In genomic region chr3:20340324-20340928, GRCh38 we compare ENCODE assay signal across 9 cellular contexts.
DNase-seq lines count a peak whose midpoint lies in the region; ATAC-seq and TF ChIP-seq lines count a peak whose summit lies in the region.
"Had no signal": no experiment of that assay in that cellular context is flagged by ENCODE, and none has a peak within 500 bp of the region (broad histone marks: within the 10 kb centered on the region; RNA-seq: fewer than 3 reads in every experiment).

No MANE protein-coding gene starts in this region.

- no peaks in the 10 kb centered on the region for H3K27me3 ChIP-seq in effector memory CD4-positive, alpha-beta T cell (replicated peaks; ENCODE audit: control insufficient read depth, insufficient read depth, low read length, poor library complexity, severe bottlenecking)

- H3K9me3 Mint-ChIP-seq in CD14-positive monocyte: no peaks in the 10 kb centered on the region
- H3K9me3 Mint-ChIP-seq: activated naive CD4-positive, alpha-beta T cell treated with anti-CD3 and anti-CD28 coated beads, Interleukin-2, amount 50 U/mL, for 24 hours had no signal

- H3K36me3 Mint-ChIP-seq in CD14-positive monocyte: no peaks in the 10 kb centered on the region
- H3K36me3 Mint-ChIP-seq: activated naive CD4-positive, alpha-beta T cell treated with anti-CD3 and anti-CD28 coated beads, Interleukin-2, amount 50 U/mL, for 24 hours had no signal

- no peaks in the 10 kb centered on the region for H3K36me3 ChIP-seq in effector memory CD4-positive, alpha-beta T cell (ENCODE audit: control insufficient read depth, insufficient read depth, low read length)

- H3K27me3 Mint-ChIP-seq in CD14-positive monocyte (ENCODE audit: low read depth in 3 of 3): peaks cover 0 to 1% (median 1%) of the 10 kb centered on the region in 3 donors
- H3K27me3 Mint-ChIP-seq: activated naive CD4-positive, alpha-beta T cell treated with anti-CD3 and anti-CD28 coated beads, Interleukin-2, amount 50 U/mL, for 24 hours had no signal

- intact Hi-C loops in CD14-positive monocyte (cut with micrococcal nuclease): no loop called here

- no peak overlapping the region for H3K4me3 Mint-ChIP-seq in CD14-positive monocyte
- H3K4me3 Mint-ChIP-seq: activated naive CD4-positive, alpha-beta T cell treated with anti-CD3 and anti-CD28 coated beads, Interleukin-2, amount 50 U/mL, for 24 hours had no signal

- TF ChIP-seq CTCF in CD14-positive monocyte (IDR thresholded peaks at IDR 0.05): peak; percentile 83

- H3K27ac Mint-ChIP-seq in CD14-positive monocyte: no peak overlapping the region
- H3K27ac Mint-ChIP-seq: activated naive CD4-positive, alpha-beta T cell treated with anti-CD3 and anti-CD28 coated beads, Interleukin-2, amount 50 U/mL, for 24 hours had no signal

- no peaks in the 10 kb centered on the region for H3K9me3 ChIP-seq in effector memory CD4-positive, alpha-beta T cell (ENCODE audit: control insufficient read depth, low read length)

- no peak overlapping the region for H3K27ac ChIP-seq in effector memory CD4-positive, alpha-beta T cell (ENCODE audit: insufficient read depth, low read length, poor library complexity, severe bottlenecking)

- no peaks in the 10 kb centered on the region for H3K4me1 ChIP-seq in effector memory CD4-positive, alpha-beta T cell (ENCODE audit: control insufficient read depth, insufficient read depth, low read length, poor library complexity, severe bottlenecking)

- H3K4me3 ChIP-seq in effector memory CD4-positive, alpha-beta T cell (ENCODE audit: insufficient read depth, low read depth, low read length, poor library complexity, severe bottlenecking): no peak overlapping the region

- peak; percentile 79 for ATAC-seq in GM19324 (IDR thresholded peaks at IDR 0.05; ENCODE audit: low FRiP score, unreplicated experiment)
- peak; percentile 94 for ATAC-seq in HG03354 (IDR thresholded peaks at IDR 0.05; ENCODE audit: poor library complexity, severe bottlenecking, unreplicated experiment)

- H3K4me1 Mint-ChIP-seq in CD14-positive monocyte: no peaks in the 10 kb centered on the region
- H3K4me1 Mint-ChIP-seq: activated naive CD4-positive, alpha-beta T cell treated with anti-CD3 and anti-CD28 coated beads, Interleukin-2, amount 50 U/mL, for 24 hours had no signal

- peak; percentile 54 for DNase-seq in CD14-positive monocyte (ENCODE audit: low spot score)
- peak; percentile 26 for DNase-seq in NCI-H524 treated with DMSO at 0.1 percent for 48 hours (lab: John Stamatoyannopoulos, UW)
- peak; percentile 35 to 39 for DNase-seq in activated CD4-positive, alpha-beta T cell treated with anti-CD3 and anti-CD28 coated beads, Interleukin-2, amount 50 U/mL, for 4 hours
- peak; percentile 5 to 25 (median 7) for DNase-seq in effector memory CD4-positive, alpha-beta T cell
- DNase-seq in lung microvascular endothelial cell (ENCODE audit: low read depth in 2 of 2): peak; percentile 65 to 80
- peak; percentile 14 for DNase-seq in stimulated activated CD8-positive, alpha-beta memory T cell treated with anti-CD3 and anti-CD28 coated beads, Interleukin-15, amount 100 ng/mL, for 24 hours (ENCODE audit: low read depth)

Comparison
In these comparisons a context has a peak if more than half of its experiments do, and no peak if none do; other contexts are left out.
1. DNase-seq: peak in every context shown above with its lines; median percentile 72 in lung microvascular endothelial cell; 54 in CD14-positive monocyte; 37 in activated CD4-positive, alpha-beta T cell treated with anti-CD3 and anti-CD28 coated beads, Interleukin-2, amount 50 U/mL, for 4 hours; 26 in NCI-H524 treated with DMSO at 0.1 percent for 48 hours; 14 in stimulated activated CD8-positive, alpha-beta memory T cell treated with anti-CD3 and anti-CD28 coated beads, Interleukin-15, amount 100 ng/mL, for 24 hours; 7 in effector memory CD4-positive, alpha-beta T cell.